In the genomic region with DNA sequence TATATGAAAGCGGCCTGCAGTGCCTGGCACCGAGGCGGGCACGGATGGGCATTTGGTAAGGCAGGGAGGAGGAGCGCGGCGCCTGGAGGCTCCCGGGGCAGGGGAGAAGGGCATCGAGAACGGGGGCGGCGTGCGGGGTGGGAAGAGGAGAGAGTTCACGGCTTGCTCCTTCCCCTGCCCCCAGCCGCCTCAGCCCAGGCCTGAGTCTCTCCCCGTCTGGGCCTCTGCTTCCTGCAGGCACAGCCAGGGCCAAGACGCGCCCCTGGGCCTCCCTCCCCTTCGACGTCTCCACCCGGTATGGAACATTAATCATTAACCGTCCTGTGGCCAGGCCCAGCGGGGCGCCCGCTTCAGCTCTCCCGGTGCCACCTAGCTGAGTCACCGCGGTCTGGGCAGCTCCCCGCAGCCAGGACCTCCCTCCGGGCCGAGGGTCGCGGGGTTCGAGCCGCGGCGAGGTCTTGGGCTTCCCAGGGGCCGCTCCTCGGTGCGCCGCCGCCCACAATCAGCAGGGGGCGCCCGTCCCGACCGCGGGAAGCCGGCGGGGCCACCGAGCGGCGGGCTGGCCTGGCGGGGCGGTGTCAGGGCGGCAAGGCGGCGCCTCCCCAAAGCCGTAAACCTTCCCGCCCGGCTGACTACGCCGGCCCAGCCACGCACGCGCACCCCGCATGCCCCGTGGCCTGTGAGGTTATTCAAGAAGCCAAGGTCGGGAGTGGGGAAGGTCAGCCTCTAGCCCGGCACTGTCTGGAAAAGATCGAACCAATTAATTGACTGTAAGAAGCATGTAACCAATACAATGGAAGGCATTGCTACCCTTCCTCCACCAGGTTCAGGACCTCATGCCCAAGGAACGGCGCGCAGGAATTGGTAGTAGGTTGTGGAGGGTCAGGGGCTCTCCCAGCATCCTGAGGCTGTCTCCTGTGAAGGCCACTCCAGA, we compare ENCODE assay signal across 8 cellular contexts. TPM values are rescaled to one million over a fixed set of nuclear protein-coding genes. Genes with fewer than 3 reads are reported as not detected.
DNase-seq lines count a peak whose midpoint lies in the region; ATAC-seq and TF ChIP-seq lines count a peak whose summit lies in the region.

No MANE protein-coding gene starts in this region.

- 20 to 24% methylated on average over 40 to 43 of the region's 73 CpGs for WGBS in testis, 2 donors

- DNase-seq in Jurkat, Clone E6-1 (ENCODE audit: low read depth, low spot score): peak; percentile 51
- DNase-seq in SHP77 (lab: John Stamatoyannopoulos, UW) (peak; percentile 25 to 58), foreskin melanocyte (peak; percentile 32), occipital lobe (lab: John Stamatoyannopoulos, UW) (peak; percentile 15), testis (peak; percentile 74)
- DNase-seq in activated effector memory CD4-positive, alpha-beta T cell treated with anti-CD3 and anti-CD28 coated beads, Interleukin-2, amount 50 U/mL, for 16 hours: peak; percentile 92

- no peak for TF ChIP-seq POLR2A in testis (IDR thresholded peaks at IDR 0.05)

- peak overlapping the region; percentile 57 for H3K4me3 ChIP-seq in DOHH2 (ENCODE audit: low read length)
- H3K4me3 ChIP-seq in Jurkat, Clone E6-1 (ENCODE audit: low read length): peak overlapping the region; percentile 35
- peak overlapping the region; percentile 43 to 53 for H3K4me3 ChIP-seq in testis

- peak; percentile 57 for ATAC-seq in GM21723 (IDR thresholded peaks at IDR 0.05; ENCODE audit: unreplicated experiment)

- TF ChIP-seq CTCF in DOHH2 (IDR thresholded peaks at IDR 0.05; ENCODE audit: low read depth, low read length, poor library complexity, severe bottlenecking) (peak; percentile 83), testis (IDR thresholded peaks at IDR 0.05) (peak; percentile 79 to 92 (median 87))

- no peaks in the 10 kb centered on the region for H3K9me3 ChIP-seq in DOHH2 (ENCODE audit: control insufficient read depth, insufficient read depth, low read length)
- H3K9me3 ChIP-seq in testis: no peaks in the 10 kb centered on the region

- no peaks in the 10 kb centered on the region for H3K9me2 ChIP-seq in DOHH2 (replicated peaks; ENCODE audit: control insufficient read depth, low read length)

- H3K4me1 ChIP-seq in DOHH2 (ENCODE audit: control insufficient read depth, low read length): peaks cover 16% of the 10 kb centered on the region
- H3K4me1 ChIP-seq in testis: no peaks in the 10 kb centered on the region

- no peaks in the 10 kb centered on the region for H4K20me1 ChIP-seq in DOHH2 (ENCODE audit: control insufficient read depth, insufficient read depth, low read depth, low read length)

- no peak overlapping the region for H3K27ac ChIP-seq in DOHH2 (ENCODE audit: low read depth, low read length)
- H3K27ac ChIP-seq in testis: no peak overlapping the region

- H3K79me2 ChIP-seq in DOHH2 (ENCODE audit: control insufficient read depth, low read length): no peaks in the 10 kb centered on the region

- no peaks in the 10 kb centered on the region for H3K36me3 ChIP-seq in DOHH2 (ENCODE audit: control insufficient read depth, low read length)
- H3K36me3 ChIP-seq in testis (ENCODE audit: low read depth, missing control alignments): no peaks in the 10 kb centered on the region

- H3K27me3 ChIP-seq in DOHH2 (ENCODE audit: control insufficient read depth, low read length): peaks cover 22% of the 10 kb centered on the region
- no peaks in the 10 kb centered on the region for H3K27me3 ChIP-seq in testis

- H3K4me2 ChIP-seq in DOHH2 (ENCODE audit: low read length): peak overlapping the region; percentile 67

- intact Hi-C loops in testis (cut with DNase I; ENCODE audit: low total_unique reads): loop anchor here (5.0 kb wide), 1 partner anchor 137 kb away; no protein-coding TSS in a partner anchor

- no peaks in the 10 kb centered on the region for H3F3A ChIP-seq in DOHH2 (ENCODE audit: control insufficient read depth, insufficient read depth)

RNA-seq across cellular contexts. Expression of gene RD3, which starts 23.4 kb away (rescaled TPM):
- polyA plus RNA-seq in Jurkat, Clone E6-1 (2012; ENCODE audit: insufficient read depth, insufficient read length): not detected
- total RNA-seq in occipital lobe (not detected), testis (under 1 TPM in 1 of 2 donors, not detected in 1; 0.19 TPM)
- polyA plus RNA-seq in testis (ENCODE audit: insufficient read depth, low read depth, low replicate concordance): not detected

Comparison
In these comparisons a context has a peak if more than half of its experiments do, and no peak if none do; other contexts are left out.
1. DNase-seq: peak in every context shown above with its lines; median percentile 92 in activated effector memory CD4-positive, alpha-beta T cell treated with anti-CD3 and anti-CD28 coated beads, Interleukin-2, amount 50 U/mL, for 16 hours; 74 in testis; 51 in Jurkat, Clone E6-1; 42 in SHP77; 32 in foreskin melanocyte; 15 in occipital lobe.